In genomic region chr1:84375965-84376910, GRCh38 we compare ENCODE assay signal across 1 cellular context.
TF ChIP-seq lines count a peak whose summit lies in the region.

No MANE protein-coding gene starts in this region.

TF ChIP-seq in IMR-90, 13 proteins besides CTCF, POLR2A, EP300 and RAD21:
- TF ChIP-seq, protein P1, sequence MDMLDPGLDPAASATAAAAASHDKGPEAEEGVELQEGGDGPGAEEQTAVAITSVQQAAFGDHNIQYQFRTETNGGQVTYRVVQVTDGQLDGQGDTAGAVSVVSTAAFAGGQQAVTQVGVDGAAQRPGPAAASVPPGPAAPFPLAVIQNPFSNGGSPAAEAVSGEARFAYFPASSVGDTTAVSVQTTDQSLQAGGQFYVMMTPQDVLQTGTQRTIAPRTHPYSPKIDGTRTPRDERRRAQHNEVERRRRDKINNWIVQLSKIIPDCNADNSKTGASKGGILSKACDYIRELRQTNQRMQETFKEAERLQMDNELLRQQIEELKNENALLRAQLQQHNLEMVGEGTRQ (IDR thresholded peaks at IDR 0.05; ENCODE audit: low read depth, low read length): no peak
- TF ChIP-seq MAZ (IDR thresholded peaks at IDR 0.05; ENCODE audit: borderline replicate concordance, low read depth, low read length) (no peak), MAFK (IDR thresholded peaks at IDR 0.05; ENCODE audit: low read depth, low read length) (no peak), CEBPB (IDR thresholded peaks at IDR 0.05; ENCODE audit: low read depth, low read length) (no peak), RFX5 (IDR thresholded peaks at IDR 0.05; ENCODE audit: low read depth, low read length) (no peak), BHLHE40 (IDR thresholded peaks at IDR 0.05; ENCODE audit: low read depth, low read length) (no peak), FOS (IDR thresholded peaks at IDR 0.05; ENCODE audit: low read depth, low read length) (no peak), MXI1 (IDR thresholded peaks at IDR 0.05; ENCODE audit: borderline replicate concordance, low read depth, low read length) (no peak), CHD1 (IDR thresholded peaks at IDR 0.05; ENCODE audit: low read depth, low read length) (no peak), NFE2L2 (IDR thresholded peaks at IDR 0.05; ENCODE audit: low read depth, low read length) (no peak), RCOR1 (IDR thresholded peaks at IDR 0.05; ENCODE audit: insufficient replicate concordance, low read length) (no peak), SMC3 (IDR thresholded peaks at IDR 0.05; ENCODE audit: low read depth, low read length) (no peak)
- TF ChIP-seq, protein P2, sequence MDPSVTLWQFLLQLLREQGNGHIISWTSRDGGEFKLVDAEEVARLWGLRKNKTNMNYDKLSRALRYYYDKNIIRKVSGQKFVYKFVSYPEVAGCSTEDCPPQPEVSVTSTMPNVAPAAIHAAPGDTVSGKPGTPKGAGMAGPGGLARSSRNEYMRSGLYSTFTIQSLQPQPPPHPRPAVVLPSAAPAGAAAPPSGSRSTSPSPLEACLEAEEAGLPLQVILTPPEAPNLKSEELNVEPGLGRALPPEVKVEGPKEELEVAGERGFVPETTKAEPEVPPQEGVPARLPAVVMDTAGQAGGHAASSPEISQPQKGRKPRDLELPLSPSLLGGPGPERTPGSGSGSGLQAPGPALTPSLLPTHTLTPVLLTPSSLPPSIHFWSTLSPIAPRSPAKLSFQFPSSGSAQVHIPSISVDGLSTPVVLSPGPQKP (IDR thresholded peaks at IDR 0.05; ENCODE audit: borderline replicate concordance, low read depth, low read length): no peak
